ENCODE assay signal across 1 cellular context in genomic region chr10:70981936-70982335, GRCh38.
TF ChIP-seq lines count a peak whose summit lies in the region.

No MANE protein-coding gene starts in this region.

TF ChIP-seq in HepG2, 621 proteins besides CTCF, POLR2A, EP300 and RAD21 (continued from another document):
- TF ChIP-seq GLMP (CRISPR knock-in tag; IDR thresholded peaks at IDR 0.05; ENCODE audit: borderline replicate concordance) (no peak), ZNF589 (CRISPR knock-in tag; conservative IDR thresholded peaks at IDR 0.05) (no peak), ZNF407 (CRISPR knock-in tag; IDR thresholded peaks at IDR 0.05; ENCODE audit: not compliant biosample characterization) (no peak), ZNF672 (CRISPR knock-in tag; IDR thresholded peaks at IDR 0.05) (no peak), NR2F6 (IDR thresholded peaks at IDR 0.05) (no peak), NR2F6 (CRISPR knock-in tag; IDR thresholded peaks at IDR 0.05) (no peak), MAF1 (CRISPR knock-in tag; IDR thresholded peaks at IDR 0.05; ENCODE audit: borderline replicate concordance) (no peak), RFX5 (IDR thresholded peaks at IDR 0.05; ENCODE audit: low read depth, low read length) (no peak), ZXDC (CRISPR knock-in tag; IDR thresholded peaks at IDR 0.05) (no peak), MIXL1 (CRISPR knock-in tag; IDR thresholded peaks at IDR 0.05) (no peak), NR3C1 (CRISPR knock-in tag; IDR thresholded peaks at IDR 0.05) (no peak), TAF15 (IDR thresholded peaks at IDR 0.05; ENCODE audit: low read depth, low read length, poor library complexity, severe bottlenecking) (no peak), CEBPG (CRISPR knock-in tag; IDR thresholded peaks at IDR 0.05) (no peak)
